In the genomic region with DNA sequence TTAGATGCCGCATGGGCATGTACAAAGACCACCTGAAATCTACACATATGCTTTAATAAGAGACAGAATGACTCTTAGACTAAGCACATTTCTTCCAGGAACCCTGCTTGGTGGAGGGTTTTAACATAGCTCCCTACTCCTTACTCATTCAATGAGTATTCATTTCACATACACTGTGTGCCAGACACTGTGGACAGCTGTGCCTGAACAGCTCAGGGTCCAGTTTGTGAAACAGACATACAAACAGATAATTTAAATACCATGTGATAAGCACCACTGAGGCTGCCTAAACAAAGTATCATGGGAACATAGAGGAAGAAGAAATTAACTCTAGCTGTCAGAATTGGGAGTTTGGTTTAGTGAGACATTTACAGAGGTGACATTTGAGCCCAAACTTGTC, we compare ENCODE assay signal across 24 cellular contexts.
"Had no signal": no experiment of that assay in that cellular context is flagged by ENCODE, and none has a peak within 500 bp of the region (broad histone marks: within the 10 kb centered on the region; RNA-seq: fewer than 3 reads in every experiment).

No MANE protein-coding gene starts in this region.

- H3K4me2 ChIP-seq: neural progenitor cell had no signal

- H3K27me3 ChIP-seq: neural progenitor cell, ovary, stomach, thyroid gland, tibial nerve, upper lobe of right lung, vagina had no signal

- ATAC-seq: naive thymus-derived CD4-positive, alpha-beta T cell; natural killer cell; psoas muscle; sciatic nerve; stimulated activated effector memory CD8-positive, alpha-beta T cell treated with anti-CD3 and anti-CD28 coated beads, Interleukin-12 subunit alpha, Interleukin-12 subunit beta, amount 100 ng/mL, for 72 hours; stimulated activated naive B cell treated with anti-CD40 and anti-IgM and Interleukin-4, amounts not matched to agents 10 μg/mL and 1 μg/mL and 100 μg/mL, for 72 hours; upper lobe of right lung had no signal

- H3K4me3 ChIP-seq: neural progenitor cell, ovary, psoas muscle, stomach, thoracic aorta, thyroid gland, tibial nerve, upper lobe of right lung, vagina had no signal

- H3K27ac ChIP-seq: neural progenitor cell, ovary, parathyroid adenoma, psoas muscle, stomach, thoracic aorta, thyroid gland, tibial nerve, upper lobe of right lung, vagina had no signal

- FAIRE-seq: small intestine had no signal

- H3K4me1 ChIP-seq: parathyroid adenoma, psoas muscle, thyroid gland, tibial nerve, upper lobe of right lung, vagina had no signal

- DNase-seq: naive thymus-derived CD4-positive, alpha-beta T cell; natural killer cell; occipital lobe; ovary; posterior cingulate gyrus; psoas muscle; right cardiac atrium; small intestine; stimulated activated CD4-positive, alpha-beta T cell treated with anti-CD3 and anti-CD28 coated beads, Interleukin-15, amount 100 ng/mL, for 24 hours; stimulated activated CD4-positive, alpha-beta T cell treated with anti-CD3 and anti-CD28 coated beads, Interleukin-2, amount 100 ng/mL, for 24 hours; stimulated activated CD4-positive, alpha-beta T cell treated with anti-CD3 and anti-CD28 coated beads, Interleukin-2, amount 100 ng/mL, for 48 hours; stimulated activated CD4-positive, alpha-beta T cell treated with anti-CD3 and anti-CD28 coated beads, Interleukin-4, amount 100 ng/mL, for 24 hours; stimulated activated naive B cell treated with anti-CD40 and anti-IgM and Interleukin-4, amounts not matched to agents 10 μg/mL and 1 μg/mL and 100 μg/mL, for 72 hours; stimulated activated naive CD4-positive, alpha-beta T cell treated with Interleukin-2 at 50 U/mL for 16 hours; stomach; thyroid gland; upper lobe of right lung had no signal

- H3K36me3 ChIP-seq: neural progenitor cell, ovary, stomach, thoracic aorta, thyroid gland, tibial nerve, upper lobe of right lung, vagina had no signal

- H3K9ac ChIP-seq: neural progenitor cell, parathyroid adenoma had no signal

- H3K9me3 ChIP-seq: ovary, psoas muscle, stomach, thoracic aorta, thyroid gland, tibial nerve, upper lobe of right lung, vagina had no signal

- H2AFZ ChIP-seq: neural progenitor cell, parathyroid adenoma had no signal

- H3K79me2 ChIP-seq: parathyroid adenoma had no signal
